Comparison of ENCODE assay signal across 8 cellular contexts in the genomic region with DNA sequence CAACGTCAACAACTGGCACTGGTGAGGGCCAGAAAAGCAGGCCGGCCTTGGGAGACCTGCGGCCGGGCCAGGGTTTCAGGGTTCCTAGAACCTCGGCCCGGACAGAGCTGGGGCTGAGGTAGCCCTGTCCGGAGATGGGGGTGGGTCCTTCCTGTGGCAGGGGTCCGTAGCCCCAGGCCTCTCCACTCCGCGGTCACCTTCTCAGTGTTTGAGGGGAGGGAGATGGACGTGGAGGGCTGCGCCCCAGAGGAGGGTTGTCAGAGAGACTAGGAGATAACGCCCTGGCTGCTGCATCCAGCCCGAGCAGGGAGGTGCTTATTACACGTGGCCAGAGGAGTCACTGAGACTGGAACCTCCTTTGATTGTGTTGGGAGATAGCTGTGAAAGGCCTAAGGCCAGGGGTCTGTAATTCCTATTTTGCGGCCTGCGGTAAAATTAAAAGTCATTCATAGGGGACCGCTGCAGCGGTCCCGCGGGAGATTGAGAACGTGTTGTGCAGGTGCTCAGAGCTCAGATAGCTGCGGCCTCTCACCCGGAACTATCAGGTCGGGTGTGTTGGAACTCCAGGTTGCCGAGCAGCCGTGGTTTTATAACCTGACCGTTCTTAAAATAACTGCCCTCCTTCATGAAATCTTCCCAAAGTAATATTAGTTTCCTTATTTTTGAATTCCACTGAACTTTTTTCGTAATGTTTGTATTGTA. TPM values are rescaled to one million over a fixed set of nuclear protein-coding genes. Genes with fewer than 3 reads are reported as not detected.
A peak's percentile ranks its signal among the peaks of the same experiment; 100 is the strongest.
DNase-seq lines count a peak whose midpoint lies in the region; ATAC-seq and TF ChIP-seq lines count a peak whose summit lies in the region.

No MANE protein-coding gene starts in this region.

- H3K9me3 Mint-ChIP-seq in naive thymus-derived CD8-positive, alpha-beta T cell, result no peaks in the 10 kb centered on the region

- peak overlapping the region; percentile 84 to 98 for H3K4me3 ChIP-seq in esophagus (ENCODE audit: low read depth in 1 of 2, low read length in 2 of 2)
- H3K4me3 ChIP-seq in thoracic aorta, result peak overlapping the region; percentile 82

- H3K4me1 Mint-ChIP-seq in naive thymus-derived CD8-positive, alpha-beta T cell, result peaks cover 17 to 54% (median 51%) of the 10 kb centered on the region in 4 donors

- peaks cover 11 to 19% of the 10 kb centered on the region in 2 donors for H3K36me3 ChIP-seq in esophagus (ENCODE audit: control insufficient read depth in 2 of 2, insufficient read depth in 2 of 2, low read length in 1 of 2)
- H3K36me3 ChIP-seq in thoracic aorta, result peaks cover 27% of the 10 kb centered on the region

- 0 to 1% methylated on average over 29 of the region's 29 CpGs for WGBS in esophagus, 2 donors

- ATAC-seq in HG02610 (IDR thresholded peaks at IDR 0.05; ENCODE audit: unreplicated experiment), result peak; percentile 17
- ATAC-seq in naive thymus-derived CD8-positive, alpha-beta T cell, result no peak
- no peak for ATAC-seq in thoracic aorta (ENCODE audit: insufficient number of reproducible peaks, low FRiP score, low read depth)

- peak overlapping the region; percentile 82 to 100 (median 99) for H3K27ac Mint-ChIP-seq in naive thymus-derived CD8-positive, alpha-beta T cell

- peak; percentile 13 for DNase-seq in NCI-H510A treated with DMSO at 0.1 percent for 48 hours (lab: John Stamatoyannopoulos, UW)
- no peak for DNase-seq in NCI-H510A (lab: John Stamatoyannopoulos, UW)
- DNase-seq in NCI-H1694 (lab: John Stamatoyannopoulos, UW), result peak; percentile 12
- peak; percentile 7 to 28 (median 9) for DNase-seq in activated CD8-positive, alpha-beta memory T cell treated with anti-CD3 and anti-CD28 coated beads for 48 hours (ENCODE audit: low read depth in 2 of 3, low spot score in 2 of 3)
- peak in 7 of 10 donors; percentile 8 to 27 (median 19) for DNase-seq in naive thymus-derived CD8-positive, alpha-beta T cell
- no peak for DNase-seq in thoracic aorta (ENCODE audit: low spot score)

- peaks cover 0 to 2% of the 10 kb centered on the region in 2 donors for H3K4me1 ChIP-seq in esophagus (ENCODE audit: control insufficient read depth in 2 of 2, insufficient read depth in 2 of 2, low read length in 1 of 2)
- peaks cover 7 to 30% of the 10 kb centered on the region in 2 donors for H3K4me1 ChIP-seq in thoracic aorta (ENCODE audit: control insufficient read depth in 1 of 2, low read depth in 2 of 2)

- H3K9me3 ChIP-seq in esophagus (ENCODE audit: control insufficient read depth in 2 of 2, insufficient read depth in 1 of 2, low read depth in 1 of 2, low read length in 1 of 2), result no peaks in the 10 kb centered on the region
- H3K9me3 ChIP-seq in thoracic aorta, result no peaks in the 10 kb centered on the region

- H3K27me3 ChIP-seq in esophagus (ENCODE audit: control insufficient read depth in 1 of 2, insufficient read depth in 2 of 2, low read length in 2 of 2) (no peaks in the 10 kb centered on the region), thoracic aorta (replicated peaks; ENCODE audit: insufficient read depth) (no peaks in the 10 kb centered on the region)

- peaks cover 5 to 51% (median 6%) of the 10 kb centered on the region in 3 donors for H3K36me3 Mint-ChIP-seq in naive thymus-derived CD8-positive, alpha-beta T cell

- POLR2A ChIA-PET in naive thymus-derived CD8-positive, alpha-beta T cell (lab: Charles Lee), result interaction anchor here (0.8 to 4.4 kb wide), 4 partner anchors 88 to 250 kb away, joined by 3 to 20 read pairs (median 6); partner anchors contain the start of genes ALKBH1, GSTZ1, POMT2 and SLIRP

- no peak for TF ChIP-seq CTCF in thoracic aorta (IDR thresholded peaks at IDR 0.05)

- H3K27me3 Mint-ChIP-seq in naive thymus-derived CD8-positive, alpha-beta T cell, result no peaks in the 10 kb centered on the region

- H3K27ac ChIP-seq in esophagus (ENCODE audit: low read depth in 2 of 2, low read length in 1 of 2) (peak overlapping the region; percentile 87 to 96), thoracic aorta (peak overlapping the region; percentile 88 to 95)

- H3K4me3 Mint-ChIP-seq in naive thymus-derived CD8-positive, alpha-beta T cell, result peak overlapping the region; percentile 97 to 100 (median 100)

RNA-seq across cellular contexts. Expression of gene AHSA1, which starts 0.5 kb away (rescaled TPM):
- polyA plus RNA-seq in esophagus, result 10 to 100 TPM; 75.4 to 97.4 TPM
- 100 to 1,000 TPM; 105 to 114 TPM for total RNA-seq in naive thymus-derived CD8-positive, alpha-beta T cell
- 100 to 1,000 TPM; 112 to 171 (median 123) TPM for polyA plus RNA-seq in naive thymus-derived CD8-positive, alpha-beta T cell
- total RNA-seq in thoracic aorta, result 100 to 1,000 TPM in 1 of 2 donors, 10 to 100 TPM in 1; 77.7 to 128 TPM

RNA-seq across cellular contexts. Expression of gene VIPAS39, which starts 1.0 kb away (rescaled TPM):
- 1 to 10 TPM; 7.5 to 10.0 TPM for polyA plus RNA-seq in esophagus
- 10 to 100 TPM; 20.2 to 23.1 TPM for total RNA-seq in naive thymus-derived CD8-positive, alpha-beta T cell
- polyA plus RNA-seq in naive thymus-derived CD8-positive, alpha-beta T cell, result 10 to 100 TPM in 2 of 3 donors, 1 to 10 TPM in 1; 6.1 to 11.1 (median 10.8) TPM
- 10 to 100 TPM; 20.2 to 21.0 TPM for total RNA-seq in thoracic aorta

RNA-seq across cellular contexts. Expression of gene NOXRED1, which starts 35.1 kb away (rescaled TPM):
- polyA plus RNA-seq in esophagus, result under 1 TPM; 0.09 to 0.22 TPM
- total RNA-seq in naive thymus-derived CD8-positive, alpha-beta T cell, result 1 to 10 TPM; 1.6 to 1.9 TPM
- polyA plus RNA-seq in naive thymus-derived CD8-positive, alpha-beta T cell, result under 1 TPM in 1 of 3 donors, not detected in 2; 0.09 TPM
- total RNA-seq in thoracic aorta, result under 1 TPM in 1 of 2 donors, not detected in 1; 0.92 TPM

RNA-seq across cellular contexts. Expression of gene ISM2, which starts 40.2 kb away (rescaled TPM):
- under 1 TPM; 0.12 to 0.16 TPM for polyA plus RNA-seq in esophagus
- not detected for total RNA-seq in naive thymus-derived CD8-positive, alpha-beta T cell
- polyA plus RNA-seq in naive thymus-derived CD8-positive, alpha-beta T cell, result not detected
- not detected for total RNA-seq in thoracic aorta

Comparison
In these comparisons a context has a peak if more than half of its experiments do, and no peak if none do; other contexts are left out.
1. DNase-seq: peak in NCI-H510A treated with DMSO at 0.1 percent for 48 hours (single experiment), NCI-H1694 (single experiment), activated CD8-positive, alpha-beta memory T cell treated with anti-CD3 and anti-CD28 coated beads for 48 hours (3 of 3) and naive thymus-derived CD8-positive, alpha-beta T cell (7 of 10); none in NCI-H510A (single experiment) and thoracic aorta (single experiment).